11 cellular contexts compared by ENCODE assay signal in the genomic region with DNA sequence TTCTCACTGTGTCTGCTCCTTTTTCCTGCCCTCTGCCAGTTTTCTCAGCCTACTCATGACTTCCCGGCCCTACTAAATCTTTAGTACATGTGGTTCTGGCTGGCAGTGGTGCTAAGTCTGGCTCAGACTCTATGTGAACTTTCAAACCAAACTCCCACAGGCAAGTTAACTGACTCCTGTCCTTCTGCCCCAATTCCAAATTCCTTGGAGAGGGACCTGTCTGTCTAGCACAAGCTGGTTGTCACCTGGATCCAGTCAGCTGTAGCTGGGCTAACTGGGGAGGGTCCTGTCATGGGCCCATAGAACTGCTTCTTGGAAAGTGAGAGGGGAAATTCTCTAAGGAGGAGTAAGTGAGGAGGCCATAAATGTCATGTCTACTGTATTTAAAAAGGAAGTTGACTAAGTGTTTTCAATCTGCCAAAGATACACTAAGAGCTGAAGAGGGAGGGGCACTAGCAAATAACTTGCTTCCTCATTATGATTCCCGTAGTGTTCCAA.
DNase-seq lines count a peak whose midpoint lies in the region; ATAC-seq, FAIRE-seq and TF ChIP-seq lines count a peak whose summit lies in the region.
"Had no signal": no experiment of that assay in that cellular context is flagged by ENCODE, and none has a peak within 500 bp of the region (broad histone marks: within the 10 kb centered on the region; RNA-seq: fewer than 3 reads in every experiment).

No MANE protein-coding gene starts in this region.

- TF ChIP-seq POLR2A in right lobe of liver (IDR thresholded peaks at IDR 0.05) (no peak), HepG2 (IDR thresholded peaks at IDR 0.05; ENCODE audit: insufficient read depth in 1 of 2, low read depth in 2 of 2, low read length in 2 of 2) (no peak)

- no peak overlapping the region for H3K27ac ChIP-seq in right lobe of liver
- no peak overlapping the region for H3K27ac ChIP-seq in HepG2 (ENCODE audit: extremely low read length, insufficient read depth, low read length)
- H3K27ac ChIP-seq in OCI-LY1 (ENCODE audit: low read depth, low read length, poor library complexity, severe bottlenecking) = peak overlapping the region; percentile 31
- H3K27ac ChIP-seq in foreskin keratinocyte = no peak overlapping the region
- peak overlapping the region; percentile 23 to 78 for H3K27ac ChIP-seq in aorta (ENCODE audit: low read depth in 1 of 2, low read length in 2 of 2)

- FAIRE-seq in HepG2 (lab: Jason Lieb, UNC) = no peak
- FAIRE-seq: K562 had no signal

- DNase-seq in right lobe of liver (peak in 1 of 3 donors; percentile 75), HepG2 (ENCODE audit: low spot score) (no peak), foreskin keratinocyte (peak; percentile 13 to 43), aorta (peak in 1 of 2 donors; percentile 75), NCI-H510A (lab: John Stamatoyannopoulos, UW) (no peak)
- DNase-seq: activated T-cell treated with anti-CD3 and anti-CD28 coated beads, Interleukin-2, amount 50 U/mL, for 48 hours had no signal

- no TSS peak for BruUV-seq in HepG2 (replicated peaks; lab: Mats Ljungman, UMichigan)

- CTCF ChIA-PET in HepG2 (lab: Yijun Ruan, JAX; ENCODE audit: low intra/inter-chr PET ratio, low total read pairs) = no interaction called here

- TF ChIP-seq CTCF in right lobe of liver (IDR thresholded peaks at IDR 0.05) = no peak
- TF ChIP-seq CTCF in HepG2 (CRISPR knock-in tag; IDR thresholded peaks at IDR 0.05) = no peak
- TF ChIP-seq CTCF in OCI-LY1 (IDR thresholded peaks at IDR 0.05; ENCODE audit: low read length) = no peak
- TF ChIP-seq CTCF in foreskin keratinocyte (conservative IDR thresholded peaks at IDR 0.05) = no peak

- in situ Hi-C loops in HepG2 (cut with HindIII; ENCODE audit: extremely low pct_ligation_motif_present, low pct_unique_long_range_greater_than_20kb) = no loop called here

- ATAC-seq in right lobe of liver (peak; percentile 36 to 63 (median 49)), HepG2 (no peak), foreskin keratinocyte (peak; percentile 71), aorta (ENCODE audit: low FRiP score) (peak; percentile 87), HG03460 (IDR thresholded peaks at IDR 0.05; ENCODE audit: unreplicated experiment) (no peak), HG02970 (IDR thresholded peaks at IDR 0.05; ENCODE audit: low FRiP score, unreplicated experiment) (no peak)
- ATAC-seq: K562 had no signal

- H3K79me2 ChIP-seq in HepG2 (ENCODE audit: insufficient read depth, low read length) (no peaks in the 10 kb centered on the region), OCI-LY1 (ENCODE audit: insufficient read depth, low read length) (peaks cover 6% of the 10 kb centered on the region; the same call in 1 of the 2 replicates)

- H4K20me1 ChIP-seq in HepG2 (ENCODE audit: insufficient read depth, low read length) = no peaks in the 10 kb centered on the region
- no peaks in the 10 kb centered on the region for H4K20me1 ChIP-seq in OCI-LY1 (ENCODE audit: insufficient read depth, low read length)

- H3F3A ChIP-seq in OCI-LY1 (ENCODE audit: insufficient read depth, low read length) = no peaks in the 10 kb centered on the region

- H3K9ac ChIP-seq in HepG2 (ENCODE audit: insufficient read depth, low read depth, low read length) (no peak overlapping the region), OCI-LY1 (ENCODE audit: low read length) (no peak overlapping the region)

- no peak overlapping the region for H2AFZ ChIP-seq in HepG2 (ENCODE audit: low read length)
- H2AFZ ChIP-seq in OCI-LY1 (ENCODE audit: low read length) = no peak overlapping the region

- H3K36me3 ChIP-seq in right lobe of liver (no peaks in the 10 kb centered on the region), HepG2 (replicated peaks in 1 of 2; ENCODE audit: control insufficient read depth in 1 of 2, insufficient read depth in 2 of 2, low read length in 2 of 2) (no peaks in the 10 kb centered on the region), OCI-LY1 (ENCODE audit: insufficient read depth, low read length) (no peaks in the 10 kb centered on the region), aorta (ENCODE audit: control insufficient read depth in 1 of 2, insufficient read depth in 2 of 2, low read length in 1 of 2) (no peaks in the 10 kb centered on the region)

- intact Hi-C loops in right lobe of liver (cut with DNase I) (no loop called here), HepG2 (cut with micrococcal nuclease; ENCODE audit: unreplicated experiment) (no loop called here), aorta (cut with DNase I) (loop anchor here (2.0 to 10.0 kb wide), 5 partner anchors 50 to 237 kb away; a partner anchor contains a TSS)

- no peak overlapping the region for H3K4me2 ChIP-seq in HepG2 (ENCODE audit: low read depth, low read length)
- no peak overlapping the region for H3K4me2 ChIP-seq in OCI-LY1 (ENCODE audit: low read length)

- H3K9me2 ChIP-seq in OCI-LY1 (ENCODE audit: low read depth, low read length) = no peaks in the 10 kb centered on the region

- no peak for TF ChIP-seq EP300 in HepG2 (IDR thresholded peaks at IDR 0.05; ENCODE audit: low read depth in 2 of 2, low read length in 2 of 2)
- no peak for TF ChIP-seq EP300 in HepG2 (CRISPR knock-in tag; IDR thresholded peaks at IDR 0.05; ENCODE audit: borderline replicate concordance)

- WGBS in right lobe of liver (ENCODE audit: insufficient coverage, low coverage, low lambda C conversion rate, missing lambda C conversion rate) = 29% methylated on average over 2 of the region's 2 CpGs
- WGBS in HepG2 (ENCODE audit: low lambda C conversion rate) = 0% methylated on average over 2 of the region's 2 CpGs
- WGBS in aorta, 2 donors = 4% methylated on average over 2 of the region's 2 CpGs

- H3K4me3 ChIP-seq in right lobe of liver = no peak overlapping the region
- no peak overlapping the region for H3K4me3 ChIP-seq in HepG2 (replicated peaks in 1 of 3; ENCODE audit: insufficient read depth in 1 of 3, low read depth in 2 of 3, low read length in 3 of 3)
- H3K4me3 ChIP-seq in OCI-LY1 (ENCODE audit: low read depth, low read length, poor library complexity, severe bottlenecking) = no peak overlapping the region
- no peak overlapping the region for H3K4me3 ChIP-seq in aorta (ENCODE audit: low read length in 2 of 2)
- H3K4me3 ChIP-seq: K562, lung had no signal

- POLR2A ChIA-PET in HepG2 (lab: Yijun Ruan, JAX) = no interaction called here

- H3K27me3 ChIP-seq in right lobe of liver (no peaks in the 10 kb centered on the region), HepG2 (ENCODE audit: control insufficient read depth in 1 of 2, insufficient read depth in 2 of 2, low read length in 2 of 2) (peaks cover 0 to 1% of the 10 kb centered on the region in 2 experiments; a peak in 1 of 5 replicates), OCI-LY1 (ENCODE audit: insufficient read depth, low read length) (no peaks in the 10 kb centered on the region), foreskin keratinocyte (no peaks in the 10 kb centered on the region), aorta (ENCODE audit: control insufficient read depth in 1 of 2, insufficient read depth in 2 of 2, low read length in 1 of 2) (no peaks in the 10 kb centered on the region)

- H3K9me3 ChIP-seq in right lobe of liver = no peaks in the 10 kb centered on the region
- H3K9me3 ChIP-seq in HepG2 (ENCODE audit: low read length) = no peaks in the 10 kb centered on the region
- H3K9me3 ChIP-seq in OCI-LY1 (ENCODE audit: low read length) = no peaks in the 10 kb centered on the region
- H3K9me3 ChIP-seq in aorta (ENCODE audit: control insufficient read depth, low read length) = no peaks in the 10 kb centered on the region

- TF ChIP-seq RAD21 in HepG2 (CRISPR knock-in tag; IDR thresholded peaks at IDR 0.05) = no peak

- peaks cover 0 to 17% (median 0%) of the 10 kb centered on the region in 4 donors for H3K4me1 ChIP-seq in right lobe of liver
- H3K4me1 ChIP-seq in HepG2 (ENCODE audit: insufficient read depth, low read length) = no peaks in the 10 kb centered on the region
- H3K4me1 ChIP-seq in OCI-LY1 (ENCODE audit: insufficient read depth, low read length, severe bottlenecking) = peaks cover 5% of the 10 kb centered on the region
- H3K4me1 ChIP-seq in foreskin keratinocyte = peaks cover 9% of the 10 kb centered on the region
- peaks cover 6 to 8% of the 10 kb centered on the region in 2 donors for H3K4me1 ChIP-seq in aorta (ENCODE audit: control insufficient read depth in 1 of 2, insufficient read depth in 2 of 2, low read length in 2 of 2)

TF ChIP-seq in HepG2, 621 proteins besides CTCF, POLR2A, EP300 and RAD21:
- no peak for TF ChIP-seq NR2F2 (IDR thresholded peaks at IDR 0.05; ENCODE audit: borderline replicate concordance, low read depth)
- TF ChIP-seq, protein P1, sequence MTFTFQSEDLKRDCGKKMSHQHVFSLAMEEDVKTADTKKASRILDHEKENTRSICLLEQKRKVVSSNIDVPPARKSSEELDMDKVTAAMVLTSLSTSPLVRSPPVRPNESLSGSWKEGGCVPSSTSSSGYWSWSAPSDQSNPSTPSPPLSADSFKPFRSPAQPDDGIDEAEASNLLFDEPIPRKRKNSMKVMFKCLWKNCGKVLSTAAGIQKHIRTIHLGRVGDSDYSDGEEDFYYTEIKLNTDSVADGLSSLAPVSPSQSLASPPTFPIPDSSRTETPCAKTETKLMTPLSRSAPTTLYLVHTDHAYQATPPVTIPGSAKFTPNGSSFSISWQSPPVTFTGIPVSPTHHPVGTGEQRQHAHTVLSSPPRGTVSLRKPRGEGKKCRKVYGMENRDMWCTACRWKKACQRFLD (CRISPR knock-in tag; IDR thresholded peaks at IDR 0.05; ENCODE audit: borderline replicate concordance) = no peak

Comparison
In these comparisons a context has a peak if more than half of its experiments do, and no peak if none do; other contexts are left out.
1. ATAC-seq: peak in right lobe of liver (4 of 4), foreskin keratinocyte (single experiment) and aorta (single experiment); none in HepG2 (single experiment), HG03460 (single experiment) and HG02970 (single experiment).
2. DNase-seq: peak in foreskin keratinocyte (2 of 2); none in HepG2 (single experiment) and NCI-H510A (single experiment).
3. H3K27ac ChIP-seq: peak in OCI-LY1 (single experiment) and aorta (2 of 2); none in right lobe of liver (0 of 3), HepG2 (single experiment) and foreskin keratinocyte (single experiment).
4. intact Hi-C loops: an anchor here in aorta (2.0 to 10.0 kb wide); none called in right lobe of liver and HepG2.